In the genomic region with DNA sequence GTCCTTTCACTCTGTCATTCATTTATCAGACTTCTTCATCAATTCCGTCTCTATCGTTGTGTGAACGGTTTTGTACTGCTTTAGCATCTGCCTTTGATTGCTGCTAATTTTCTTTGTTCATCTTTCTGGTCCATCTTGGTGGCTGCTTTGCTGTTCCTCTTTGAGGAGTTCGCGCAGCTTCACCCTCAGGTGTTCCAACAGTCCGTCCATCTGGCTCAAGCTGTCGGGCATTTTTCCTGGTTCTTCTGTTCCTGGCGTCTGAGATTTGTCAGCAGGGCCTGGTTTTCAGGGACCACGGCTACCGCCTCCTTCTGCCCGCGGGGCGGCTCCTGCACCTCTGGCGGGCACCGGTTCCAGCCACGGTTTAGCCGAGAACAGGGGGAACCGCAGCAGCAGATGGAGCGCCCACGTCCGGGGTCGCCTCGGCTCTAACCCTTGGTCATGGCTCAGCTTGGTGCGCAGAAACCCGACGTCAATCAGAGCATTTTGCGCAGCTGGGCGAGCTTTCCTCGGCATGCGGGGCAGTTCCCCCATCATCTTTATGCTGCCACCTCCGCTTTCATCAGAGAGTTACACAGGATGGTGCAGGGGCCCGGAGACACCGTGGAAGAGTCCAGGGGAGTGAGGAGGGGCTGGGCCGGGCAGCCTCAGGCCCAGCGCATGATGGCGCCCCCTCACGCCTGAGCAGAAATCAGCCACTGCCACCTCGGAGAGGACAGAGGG, we compare ENCODE assay signal across 1 cellular context.
TF ChIP-seq lines count a peak whose summit lies in the region.

No MANE protein-coding gene starts in this region.

TF ChIP-seq in WTC11, 78 proteins besides CTCF, POLR2A, EP300 and RAD21 (continued from another document):
- TF ChIP-seq, protein P1, sequence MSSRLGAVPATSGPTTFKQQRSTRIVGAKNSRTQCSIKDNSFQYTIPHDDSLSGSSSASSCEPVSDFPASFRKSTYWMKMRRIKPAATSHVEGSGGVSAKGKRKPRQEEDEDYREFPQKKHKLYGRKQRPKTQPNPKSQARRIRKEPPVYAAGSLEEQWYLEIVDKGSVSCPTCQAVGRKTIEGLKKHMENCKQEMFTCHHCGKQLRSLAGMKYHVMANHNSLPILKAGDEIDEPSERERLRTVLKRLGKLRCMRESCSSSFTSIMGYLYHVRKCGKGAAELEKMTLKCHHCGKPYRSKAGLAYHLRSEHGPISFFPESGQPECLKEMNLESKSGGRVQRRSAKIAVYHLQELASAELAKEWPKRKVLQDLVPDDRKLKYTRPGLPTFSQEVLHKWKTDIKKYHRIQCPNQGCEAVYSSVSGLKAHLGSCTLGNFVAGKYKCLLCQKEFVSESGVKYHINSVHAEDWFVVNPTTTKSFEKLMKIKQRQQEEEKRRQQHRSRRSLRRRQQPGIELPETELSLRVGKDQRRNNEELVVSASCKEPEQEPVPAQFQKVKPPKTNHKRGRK (CRISPR knock-in tag; IDR thresholded peaks at IDR 0.05; ENCODE audit: borderline replicate concordance): no peak
- TF ChIP-seq TCF7 (CRISPR knock-in tag; IDR thresholded peaks at IDR 0.05; ENCODE audit: low read depth) (no peak), OVOL2 (CRISPR knock-in tag; IDR thresholded peaks at IDR 0.05; ENCODE audit: borderline replicate concordance) (no peak)
